ENCODE assay signal across 9 cellular contexts in genomic region chr6:36197739-36198221, GRCh38. TPM values are rescaled to one million over a fixed set of nuclear protein-coding genes. Genes with fewer than 3 reads are reported as not detected.
DNase-seq lines count a peak whose midpoint lies in the region; ATAC-seq and TF ChIP-seq lines count a peak whose summit lies in the region.
"Had no signal": no experiment of that assay in that cellular context is flagged by ENCODE, and none has a peak within 500 bp of the region (broad histone marks: within the 10 kb centered on the region; RNA-seq: fewer than 3 reads in every experiment).

No MANE protein-coding gene starts in this region.

- ATAC-seq in CD4-positive, alpha-beta T cell (ENCODE audit: poor library complexity): no peak
- no peak for ATAC-seq in HG02571 (IDR thresholded peaks at IDR 0.05; ENCODE audit: unreplicated experiment)

- H3K36me3 Mint-ChIP-seq in CD4-positive, alpha-beta T cell (ENCODE audit: low read depth): peaks cover 34% of the 10 kb centered on the region
- H3K36me3 Mint-ChIP-seq in dendritic cell treated with granulocyte-macrophage colony-stimulating factor and Interleukin-4, amounts not matched to agents 40 ng/mL and 50 ng/mL, for 4 days (ENCODE audit: low read depth): peaks cover 27% of the 10 kb centered on the region
- H3K36me3 Mint-ChIP-seq in neural crest cell (ENCODE audit: low read depth): peaks cover 37% of the 10 kb centered on the region

- peaks cover 69% of the 10 kb centered on the region for H3K4me1 Mint-ChIP-seq in CD4-positive, alpha-beta T cell (ENCODE audit: low read depth)
- peaks cover 23% of the 10 kb centered on the region for H3K4me1 Mint-ChIP-seq in dendritic cell treated with granulocyte-macrophage colony-stimulating factor and Interleukin-4, amounts not matched to agents 40 ng/mL and 50 ng/mL, for 4 days (ENCODE audit: low read depth)
- H3K4me1 Mint-ChIP-seq in neural crest cell: peaks cover 44% of the 10 kb centered on the region

- CTCF ChIA-PET in CD4-positive, alpha-beta T cell (lab: Charles Lee): interaction anchor here (0.7 to 1.2 kb wide), 2 partner anchors 94 to 102 kb away, joined by 3 to 5 read pairs; no protein-coding TSS in a partner anchor

- DNase-seq in CD4-positive, alpha-beta T cell: no peak
- peak; percentile 25 for DNase-seq in NCI-H2029 treated with DMSO at 0.1 percent for 48 hours (lab: John Stamatoyannopoulos, UW)
- DNase-seq in neural crest cell (ENCODE audit: low read depth, low spot score): no peak
- DNase-seq in Kasumi-1 (lab: John Stamatoyannopoulos, UW): no peak
- no peak for DNase-seq in KBM-7
- no peak for DNase-seq in HPDE6-E6E7 (ENCODE audit: extremely low spot score)

- in situ Hi-C loops in KBM-7 (cut with MboI; ENCODE audit: low pct_unique_long_range_greater_than_20kb, low sequenced_read_pairs): loop anchor here (10.0 kb wide), 1 partner anchor 73 kb away; no protein-coding TSS in a partner anchor

- no peaks in the 10 kb centered on the region for H3K9me3 Mint-ChIP-seq in CD4-positive, alpha-beta T cell
- H3K9me3 Mint-ChIP-seq in dendritic cell treated with granulocyte-macrophage colony-stimulating factor and Interleukin-4, amounts not matched to agents 40 ng/mL and 50 ng/mL, for 4 days: peaks cover 8% of the 10 kb centered on the region
- no peaks in the 10 kb centered on the region for H3K9me3 Mint-ChIP-seq in neural crest cell

- no peaks in the 10 kb centered on the region for H3K9me3 ChIP-seq in CD4-positive, alpha-beta T cell (ENCODE audit: control insufficient read depth, low read length)
- H3K9me3 ChIP-seq: mucosa of descending colon had no signal

- no peaks in the 10 kb centered on the region for H3K27me3 Mint-ChIP-seq in CD4-positive, alpha-beta T cell
- H3K27me3 Mint-ChIP-seq in dendritic cell treated with granulocyte-macrophage colony-stimulating factor and Interleukin-4, amounts not matched to agents 40 ng/mL and 50 ng/mL, for 4 days: no peaks in the 10 kb centered on the region
- peaks cover 5% of the 10 kb centered on the region for H3K27me3 Mint-ChIP-seq in neural crest cell (ENCODE audit: low read depth)

- H3K27me3 ChIP-seq in CD4-positive, alpha-beta T cell (ENCODE audit: control insufficient read depth, insufficient read depth, low read length): no peaks in the 10 kb centered on the region

- TF ChIP-seq CTCF in CD4-positive, alpha-beta T cell (IDR thresholded peaks at IDR 0.05): no peak
- no peak for TF ChIP-seq CTCF in neural crest cell (conservative IDR thresholded peaks at IDR 0.05)

- intact Hi-C loops in CD4-positive, alpha-beta T cell (cut with DNase I, micrococcal nuclease): loop anchor here in 1 of 2 experiments (1.0 to 2.0 kb wide), 3 partner anchors 67 to 170 kb away; partner anchors contain the start of genes MAPK13 and MAPK14
- intact Hi-C loops in dendritic cell treated with granulocyte-macrophage colony-stimulating factor and Interleukin-4, amounts not matched to agents 40 ng/mL and 50 ng/mL, for 4 days (cut with micrococcal nuclease): loop anchor here (2.0 kb wide), 1 partner anchor 171 kb away; the partner anchor contains the start of gene MAPK14

- POLR2A ChIA-PET in CD4-positive, alpha-beta T cell (lab: Charles Lee): interaction anchor here (1.1 to 2.6 kb wide), 5 partner anchors 39 to 170 kb away, joined by 3 to 17 read pairs (median 6); partner anchors contain the start of gene MAPK14

- peak overlapping the region; percentile 96 for H3K27ac Mint-ChIP-seq in CD4-positive, alpha-beta T cell
- H3K27ac Mint-ChIP-seq in dendritic cell treated with granulocyte-macrophage colony-stimulating factor and Interleukin-4, amounts not matched to agents 40 ng/mL and 50 ng/mL, for 4 days: peak overlapping the region; percentile 87
- H3K27ac Mint-ChIP-seq in neural crest cell (ENCODE audit: unreplicated experiment): peak overlapping the region; percentile 98

- H3K27ac ChIP-seq in CD4-positive, alpha-beta T cell (ENCODE audit: low read depth, low read length): no peak overlapping the region

- H3K4me3 Mint-ChIP-seq in CD4-positive, alpha-beta T cell: peak overlapping the region; percentile 96
- H3K4me3 Mint-ChIP-seq in dendritic cell treated with granulocyte-macrophage colony-stimulating factor and Interleukin-4, amounts not matched to agents 40 ng/mL and 50 ng/mL, for 4 days: peak overlapping the region; percentile 88
- H3K4me3 Mint-ChIP-seq in neural crest cell: peak overlapping the region; percentile 97

RNA-seq across cellular contexts. Expression of gene BRPF3, which starts 1.2 kb away (rescaled TPM):
- total RNA-seq in CD4-positive, alpha-beta T cell: 10 to 100 TPM; 39.0 to 41.6 TPM
- 54.1 and 57.3 TPM in 2 replicates for total RNA-seq in neural crest cell
